ENCODE assay signal across 13 cellular contexts in genomic region chr9:34085581-34086500, GRCh38. TPM values are rescaled to one million over a fixed set of nuclear protein-coding genes. Genes with fewer than 3 reads are reported as not detected.
A peak's percentile ranks its signal among the peaks of the same experiment; 100 is the strongest.
DNase-seq lines count a peak whose midpoint lies in the region; ATAC-seq lines count a peak whose summit lies in the region.
"Had no signal": no experiment of that assay in that cellular context is flagged by ENCODE, and none has a peak within 500 bp of the region (broad histone marks: within the 10 kb centered on the region; RNA-seq: fewer than 3 reads in every experiment).

No MANE protein-coding gene starts in this region.

- ATAC-seq in activated CD4-positive, alpha-beta T cell treated with anti-CD3 and anti-CD28 coated beads for 36 hours: peak; percentile 93
- no peak for ATAC-seq in central memory CD8-positive, alpha-beta T cell (replicated peaks; ENCODE audit: extremely low read depth, poor library complexity, severe bottlenecking)

- CTCF ChIA-PET in activated CD4-positive, alpha-beta T cell treated with anti-CD3 and anti-CD28 coated beads for 36 hours (lab: Charles Lee): interaction anchor here (2.9 kb wide), 1 partner anchor 12 kb away, joined by 16 read pairs; no protein-coding TSS in a partner anchor

- H3K27me3 Mint-ChIP-seq in activated CD4-positive, alpha-beta T cell treated with anti-CD3 and anti-CD28 coated beads for 36 hours: no peaks in the 10 kb centered on the region
- no peaks in the 10 kb centered on the region for H3K27me3 Mint-ChIP-seq in central memory CD8-positive, alpha-beta T cell

- DNase-seq in activated CD4-positive, alpha-beta T cell treated with anti-CD3 and anti-CD28 coated beads for 36 hours: peak; percentile 39
- DNase-seq in activated CD4-positive, alpha-beta T cell treated with anti-CD3 and anti-CD28 coated beads, Interleukin-2, amount 50 U/mL, for 4 hours: no peak
- no peak for DNase-seq in central memory CD8-positive, alpha-beta T cell (ENCODE audit: low spot score in 2 of 2)
- peak; percentile 36 for DNase-seq in midbrain (lab: John Stamatoyannopoulos, UW)
- peak; percentile 30 for DNase-seq in superior temporal gyrus (ENCODE audit: extremely low spot score)
- no peak for DNase-seq in NK-92 (lab: John Stamatoyannopoulos, UW; ENCODE audit: unreplicated experiment)
- DNase-seq in glomerular visceral epithelial cell (ENCODE audit: extremely low spot score): no peak
- DNase-seq in NCI-H524 treated with DMSO at 0.1 percent for 48 hours (lab: John Stamatoyannopoulos, UW): no peak
- DNase-seq: 8988T, DMS153, left cardiac atrium, NCI-H526 treated with DMSO at 0.1 percent for 48 hours, SW 1271 had no signal

- peaks cover 36% of the 10 kb centered on the region for H3K36me3 Mint-ChIP-seq in activated CD4-positive, alpha-beta T cell treated with anti-CD3 and anti-CD28 coated beads for 36 hours (ENCODE audit: low read depth)
- peaks cover 38% of the 10 kb centered on the region for H3K36me3 Mint-ChIP-seq in central memory CD8-positive, alpha-beta T cell (ENCODE audit: insufficient read depth)

- no peak overlapping the region for H3K4me3 Mint-ChIP-seq in activated CD4-positive, alpha-beta T cell treated with anti-CD3 and anti-CD28 coated beads for 36 hours
- no peak overlapping the region for H3K4me3 Mint-ChIP-seq in central memory CD8-positive, alpha-beta T cell

- H3K9me3 Mint-ChIP-seq in activated CD4-positive, alpha-beta T cell treated with anti-CD3 and anti-CD28 coated beads for 36 hours (ENCODE audit: low read depth): no peaks in the 10 kb centered on the region
- H3K9me3 Mint-ChIP-seq in central memory CD8-positive, alpha-beta T cell: no peaks in the 10 kb centered on the region

- peak overlapping the region; percentile 53 for H3K27ac Mint-ChIP-seq in activated CD4-positive, alpha-beta T cell treated with anti-CD3 and anti-CD28 coated beads for 36 hours
- H3K27ac Mint-ChIP-seq in central memory CD8-positive, alpha-beta T cell (ENCODE audit: low read depth): peak overlapping the region; percentile 32

- intact Hi-C loops in activated CD4-positive, alpha-beta T cell treated with anti-CD3 and anti-CD28 coated beads for 36 hours (cut with DNase I, micrococcal nuclease): loop anchor here in 1 of 2 experiments (5.0 kb wide), 1 partner anchor 39 kb away; the partner anchor contains the start of gene UBAP2

- POLR2A ChIA-PET in activated CD4-positive, alpha-beta T cell treated with anti-CD3 and anti-CD28 coated beads for 36 hours (lab: Charles Lee): no interaction called here

- peaks cover 23% of the 10 kb centered on the region for H3K4me1 Mint-ChIP-seq in activated CD4-positive, alpha-beta T cell treated with anti-CD3 and anti-CD28 coated beads for 36 hours
- H3K4me1 Mint-ChIP-seq in central memory CD8-positive, alpha-beta T cell: no peaks in the 10 kb centered on the region

RNA-seq across cellular contexts. Expression of gene UBAP2, which starts 37.2 kb away (rescaled TPM):
- 10 to 100 TPM; 42.7 to 50.8 TPM for total RNA-seq in activated CD4-positive, alpha-beta T cell treated with anti-CD3 and anti-CD28 coated beads for 36 hours

RNA-seq across cellular contexts. Expression of gene DCAF12, which starts 40.7 kb away (rescaled TPM):
- 10 to 100 TPM; 34.6 to 35.0 TPM for total RNA-seq in activated CD4-positive, alpha-beta T cell treated with anti-CD3 and anti-CD28 coated beads for 36 hours

Comparison
In these comparisons a context has a peak if more than half of its experiments do, and no peak if none do; other contexts are left out.
1. DNase-seq: peak in activated CD4-positive, alpha-beta T cell treated with anti-CD3 and anti-CD28 coated beads for 36 hours (single experiment), midbrain (single experiment) and superior temporal gyrus (single experiment); none in activated CD4-positive, alpha-beta T cell treated with anti-CD3 and anti-CD28 coated beads, Interleukin-2, amount 50 U/mL, for 4 hours (0 of 2), central memory CD8-positive, alpha-beta T cell (0 of 2), NK-92 (single experiment), glomerular visceral epithelial cell (single experiment) and NCI-H524 treated with DMSO at 0.1 percent for 48 hours (single experiment).